8 cellular contexts compared by ENCODE assay signal in genomic region chr9:129964901-129965734, GRCh38.
DNase-seq lines count a peak whose midpoint lies in the region; ATAC-seq and TF ChIP-seq lines count a peak whose summit lies in the region.
"Had no signal": no experiment of that assay in that cellular context is flagged by ENCODE, and none has a peak within 500 bp of the region (broad histone marks: within the 10 kb centered on the region; RNA-seq: fewer than 3 reads in every experiment).

No MANE protein-coding gene starts in this region.

- H3K4me3 ChIP-seq in HUES48 (ENCODE audit: low read depth, low read length) (no peak overlapping the region), ascending aorta (no peak overlapping the region)

- DNase-seq in ascending aorta (ENCODE audit: low spot score in 2 of 2) (peak in 1 of 2 donors; percentile 64), iPS-NIHi11 (ENCODE audit: low spot score) (peak; percentile 16), superior temporal gyrus (ENCODE audit: extremely low spot score) (peak; percentile 73), DMS153 (lab: John Stamatoyannopoulos, UW) (no peak), NCI-H510A (lab: John Stamatoyannopoulos, UW) (no peak)

- TF ChIP-seq CTCF in ascending aorta (IDR thresholded peaks at IDR 0.05), result no peak

- intact Hi-C loops in ascending aorta (cut with DNase I), result loop anchor here (2.0 kb wide), 1 partner anchor 78 kb away; the partner anchor contains the start of gene FNBP1

- H3K9me3 ChIP-seq in HUES48 (ENCODE audit: control insufficient read depth, insufficient read depth, low read length), result no peaks in the 10 kb centered on the region
- no peaks in the 10 kb centered on the region for H3K9me3 ChIP-seq in ascending aorta

- no peak for ATAC-seq in HG03342 (IDR thresholded peaks at IDR 0.05; ENCODE audit: unreplicated experiment)

- H3K36me3 ChIP-seq in HUES48 (ENCODE audit: control insufficient read depth, insufficient read depth, low read length) (no peaks in the 10 kb centered on the region), ascending aorta (peaks cover 0 to 5% of the 10 kb centered on the region in 2 donors)

- H3K27ac ChIP-seq in HUES48 (ENCODE audit: low read depth, low read length) (peak overlapping the region; percentile 88), ascending aorta (peak overlapping the region; percentile 84 to 88)
- H3K27ac ChIP-seq: HL-60 had no signal

- H3K27me3 ChIP-seq in HUES48 (ENCODE audit: control insufficient read depth, insufficient read depth, low read length) (no peaks in the 10 kb centered on the region), ascending aorta (no peaks in the 10 kb centered on the region)

- H3K4me1 ChIP-seq in HUES48 (ENCODE audit: control insufficient read depth, insufficient read depth, low read length), result peaks cover 43% of the 10 kb centered on the region
- H3K4me1 ChIP-seq in ascending aorta, result peaks cover 3 to 46% of the 10 kb centered on the region in 2 donors

- peak overlapping the region; percentile 49 for H3K9ac ChIP-seq in HUES48 (ENCODE audit: low read depth, low read length)

Comparison
In these comparisons a context has a peak if more than half of its experiments do, and no peak if none do; other contexts are left out.
1. DNase-seq: peak in iPS-NIHi11 (single experiment) and superior temporal gyrus (single experiment); none in DMS153 (single experiment) and NCI-H510A (single experiment).